17 cellular contexts compared by ENCODE assay signal in the genomic region with DNA sequence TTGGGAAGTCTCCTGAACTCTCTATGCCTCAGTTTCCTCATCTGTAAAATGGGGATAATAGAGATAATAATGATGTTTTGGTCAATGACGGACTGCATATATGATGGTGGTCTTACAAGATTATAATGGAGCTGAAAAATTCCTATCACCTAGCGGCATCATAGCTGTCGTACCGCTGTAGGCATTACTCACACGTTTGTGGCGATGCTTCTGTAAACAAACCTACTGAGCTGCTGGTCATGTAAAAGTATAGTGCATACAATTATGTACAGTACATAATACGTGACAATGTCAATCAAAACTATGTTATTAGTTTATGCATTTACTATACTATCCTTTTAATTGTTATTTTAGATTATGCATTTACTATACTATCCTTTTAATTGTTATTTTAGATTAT.
DNase-seq lines count a peak whose midpoint lies in the region; ATAC-seq, FAIRE-seq and TF ChIP-seq lines count a peak whose summit lies in the region.
"Had no signal": no experiment of that assay in that cellular context is flagged by ENCODE, and none has a peak within 500 bp of the region (broad histone marks: within the 10 kb centered on the region; RNA-seq: fewer than 3 reads in every experiment).

No MANE protein-coding gene starts in this region.

- H3K9ac ChIP-seq in HepG2 (ENCODE audit: insufficient read depth, low read depth, low read length): no peak overlapping the region
- no peak overlapping the region for H3K9ac ChIP-seq in mesenchymal stem cell (ENCODE audit: low read length)

- no peak for TF ChIP-seq CTCF in HepG2 (CRISPR knock-in tag; IDR thresholded peaks at IDR 0.05)
- TF ChIP-seq CTCF in right lobe of liver (IDR thresholded peaks at IDR 0.05): no peak
- TF ChIP-seq CTCF in upper lobe of left lung (IDR thresholded peaks at IDR 0.05): no peak
- no peak for TF ChIP-seq CTCF in tibial artery (IDR thresholded peaks at IDR 0.05)

- H3K9me3 ChIP-seq in HepG2 (ENCODE audit: low read length): no peaks in the 10 kb centered on the region
- H3K9me3 ChIP-seq in right lobe of liver: no peaks in the 10 kb centered on the region
- no peaks in the 10 kb centered on the region for H3K9me3 ChIP-seq in mesenchymal stem cell (ENCODE audit: control insufficient read depth, low read length)
- no peaks in the 10 kb centered on the region for H3K9me3 ChIP-seq in upper lobe of left lung
- no peaks in the 10 kb centered on the region for H3K9me3 ChIP-seq in tibial artery

- FAIRE-seq in HepG2 (lab: Jason Lieb, UNC): no peak
- FAIRE-seq in RCC 7860 (lab: Jason Lieb, UNC): peak; percentile 62
- FAIRE-seq: H1 had no signal

- H3K79me2 ChIP-seq in HepG2 (ENCODE audit: insufficient read depth, low read length): no peaks in the 10 kb centered on the region

- H2BK12ac ChIP-seq in mesenchymal stem cell (ENCODE audit: low read length in 2 of 2): no peak overlapping the region

- H3K27ac ChIP-seq in HepG2 (ENCODE audit: extremely low read length, insufficient read depth, low read length) (no peak overlapping the region), right lobe of liver (no peak overlapping the region), mesenchymal stem cell (ENCODE audit: low read length, poor library complexity, severe bottlenecking) (no peak overlapping the region), upper lobe of left lung (no peak overlapping the region), tibial artery (no peak overlapping the region)
- H3K27ac ChIP-seq: HL-60 had no signal

- in situ Hi-C loops in HepG2 (cut with HindIII; ENCODE audit: extremely low pct_ligation_motif_present, low pct_unique_long_range_greater_than_20kb): no loop called here

- H2BK15ac ChIP-seq in mesenchymal stem cell (ENCODE audit: low read depth, poor library complexity, severe bottlenecking): no peak overlapping the region

- no peak overlapping the region for H3K4ac ChIP-seq in mesenchymal stem cell (ENCODE audit: low read depth in 1 of 2, low read length in 2 of 2)

- H3K14ac ChIP-seq in mesenchymal stem cell (ENCODE audit: low read length in 2 of 2): no peak overlapping the region

- no peak overlapping the region for H2AFZ ChIP-seq in HepG2 (ENCODE audit: low read length)
- H2AFZ ChIP-seq in mesenchymal stem cell (ENCODE audit: low read depth, low read length): no peak overlapping the region

- no peak overlapping the region for H3K4me3 ChIP-seq in HepG2 (replicated peaks in 1 of 3; ENCODE audit: insufficient read depth in 1 of 3, low read depth in 2 of 3, low read length in 3 of 3)
- H3K4me3 ChIP-seq in right lobe of liver: no peak overlapping the region
- H3K4me3 ChIP-seq in mesenchymal stem cell (ENCODE audit: insufficient read depth in 1 of 2, low read depth in 1 of 2, low read length in 2 of 2): no peak overlapping the region
- no peak overlapping the region for H3K4me3 ChIP-seq in upper lobe of left lung
- H3K4me3 ChIP-seq in tibial artery: no peak overlapping the region

- POLR2A ChIA-PET in HepG2 (lab: Yijun Ruan, JAX): no interaction called here

- H4K91ac ChIP-seq in mesenchymal stem cell (ENCODE audit: low read length): no peak overlapping the region

- no TSS peak for BruUV-seq in HepG2 (replicated peaks; lab: Mats Ljungman, UMichigan)

- WGBS in HepG2 (ENCODE audit: low lambda C conversion rate): 79% methylated on average over 7 of the region's 7 CpGs
- WGBS in right lobe of liver (ENCODE audit: insufficient coverage, low coverage, low lambda C conversion rate, missing lambda C conversion rate): 80% methylated on average over 7 of the region's 7 CpGs
- 75% methylated on average over 6 of the region's 7 CpGs for WGBS in mesenchymal stem cell
- WGBS in upper lobe of left lung, 2 donors: 90 to 95% methylated on average over 7 of the region's 7 CpGs

- no peak for TF ChIP-seq RAD21 in HepG2 (CRISPR knock-in tag; IDR thresholded peaks at IDR 0.05)

- TF ChIP-seq EP300 in HepG2 (IDR thresholded peaks at IDR 0.05; ENCODE audit: low read depth in 2 of 2, low read length in 2 of 2): no peak
- no peak for TF ChIP-seq EP300 in HepG2 (CRISPR knock-in tag; IDR thresholded peaks at IDR 0.05; ENCODE audit: borderline replicate concordance)
- TF ChIP-seq EP300 in upper lobe of left lung (IDR thresholded peaks at IDR 0.05): no peak

- no peak overlapping the region for H4K8ac ChIP-seq in mesenchymal stem cell (ENCODE audit: low read length)

- H3K27me3 ChIP-seq in HepG2 (ENCODE audit: control insufficient read depth in 1 of 2, insufficient read depth in 2 of 2, low read length in 2 of 2) (peaks cover 0 to 8% of the 10 kb centered on the region in 2 experiments; a peak in 2 of 5 replicates), right lobe of liver (no peaks in the 10 kb centered on the region), mesenchymal stem cell (ENCODE audit: control insufficient read depth in 1 of 2, insufficient read depth in 1 of 2, low read length in 2 of 2) (no peaks in the 10 kb centered on the region), upper lobe of left lung (no peaks in the 10 kb centered on the region), tibial artery (no peaks in the 10 kb centered on the region)

- no peak for DNase-seq in HepG2 (ENCODE audit: low spot score)
- no peak for DNase-seq in right lobe of liver
- no peak for DNase-seq in RCC 7860 (ENCODE audit: low spot score)
- peak; percentile 11 for DNase-seq in mesenchymal stem cell
- no peak for DNase-seq in NCI-H1092 (lab: John Stamatoyannopoulos, UW)
- no peak for DNase-seq in upper lobe of left lung
- DNase-seq in tibial artery: no peak
- DNase-seq: 8988T; ACHN; C1 segment of cervical spinal cord; CD4-positive, alpha-beta T cell; DND-41; GF-D8; HCEC 1CT; HFFc6 had no signal

- CTCF ChIA-PET in HepG2 (lab: Yijun Ruan, JAX; ENCODE audit: low intra/inter-chr PET ratio, low total read pairs): interaction anchor here (2.5 to 5.5 kb wide), 2 partner anchors 284 to 307 kb away, joined by 7 to 115 read pairs; no protein-coding TSS in a partner anchor

- ATAC-seq in HepG2 (no peak), right lobe of liver (no peak), upper lobe of left lung (ENCODE audit: low FRiP score in 2 of 2) (no peak)

- no peaks in the 10 kb centered on the region for H3K36me3 ChIP-seq in HepG2 (replicated peaks in 1 of 2; ENCODE audit: control insufficient read depth in 1 of 2, insufficient read depth in 2 of 2, low read length in 2 of 2)
- H3K36me3 ChIP-seq in right lobe of liver: no peaks in the 10 kb centered on the region
- H3K36me3 ChIP-seq in mesenchymal stem cell (ENCODE audit: control insufficient read depth in 1 of 2, insufficient read depth in 2 of 2, low read depth in 1 of 2, low read length in 2 of 2): no peaks in the 10 kb centered on the region
- no peaks in the 10 kb centered on the region for H3K36me3 ChIP-seq in upper lobe of left lung
- H3K36me3 ChIP-seq in tibial artery: no peaks in the 10 kb centered on the region

- H3K4me1 ChIP-seq in HepG2 (ENCODE audit: insufficient read depth, low read length): peaks cover 9% of the 10 kb centered on the region
- H3K4me1 ChIP-seq in right lobe of liver: no peaks in the 10 kb centered on the region
- H3K4me1 ChIP-seq in mesenchymal stem cell (ENCODE audit: control insufficient read depth, insufficient read depth, low read depth, low read length): no peaks in the 10 kb centered on the region
- H3K4me1 ChIP-seq in upper lobe of left lung: peaks cover 0 to 12% (median 4%) of the 10 kb centered on the region in 4 donors
- H3K4me1 ChIP-seq in tibial artery: peaks cover 0 to 26% (median 9%) of the 10 kb centered on the region in 4 donors

- H2BK5ac ChIP-seq in mesenchymal stem cell (ENCODE audit: low read depth, low read length, poor library complexity, severe bottlenecking): no peak overlapping the region

- no peak overlapping the region for H2AK5ac ChIP-seq in mesenchymal stem cell (ENCODE audit: low read length, severe bottlenecking)

- no peak overlapping the region for H3K4me2 ChIP-seq in HepG2 (ENCODE audit: low read depth, low read length)
- no peak overlapping the region for H3K4me2 ChIP-seq in mesenchymal stem cell (ENCODE audit: low read length, poor library complexity, severe bottlenecking)

- intact Hi-C loops in HepG2 (cut with micrococcal nuclease; ENCODE audit: unreplicated experiment): loop anchor here (10.0 kb wide), 1 partner anchor 383 kb away; a partner anchor contains a TSS
- intact Hi-C loops in right lobe of liver (cut with DNase I): no loop called here
- intact Hi-C loops in tibial artery (cut with DNase I; ENCODE audit: low total_unique reads): loop anchor here (5.0 kb wide), 1 partner anchor 305 kb away; no protein-coding TSS in a partner anchor

- no peak for TF ChIP-seq POLR2A in HepG2 (IDR thresholded peaks at IDR 0.05; ENCODE audit: insufficient read depth in 1 of 2, low read depth in 2 of 2, low read length in 2 of 2)
- no peak for TF ChIP-seq POLR2A in right lobe of liver (IDR thresholded peaks at IDR 0.05)
- TF ChIP-seq POLR2A in upper lobe of left lung (IDR thresholded peaks at IDR 0.05): no peak

- H2BK120ac ChIP-seq in mesenchymal stem cell (ENCODE audit: low read depth, low read length): no peak overlapping the region

- H3K79me1 ChIP-seq in mesenchymal stem cell (replicated peaks; ENCODE audit: low read length, poor library complexity, severe bottlenecking): no peaks in the 10 kb centered on the region

- no peak overlapping the region for H3K23ac ChIP-seq in mesenchymal stem cell (ENCODE audit: low read length in 2 of 2)

- H4K20me1 ChIP-seq in HepG2 (ENCODE audit: insufficient read depth, low read length): no peaks in the 10 kb centered on the region

- no peak overlapping the region for H3K18ac ChIP-seq in mesenchymal stem cell (ENCODE audit: low read depth in 1 of 2, low read length in 2 of 2)

TF ChIP-seq in HepG2, 621 proteins besides CTCF, POLR2A, EP300 and RAD21 (continues in another document):
- TF ChIP-seq, protein P1, sequence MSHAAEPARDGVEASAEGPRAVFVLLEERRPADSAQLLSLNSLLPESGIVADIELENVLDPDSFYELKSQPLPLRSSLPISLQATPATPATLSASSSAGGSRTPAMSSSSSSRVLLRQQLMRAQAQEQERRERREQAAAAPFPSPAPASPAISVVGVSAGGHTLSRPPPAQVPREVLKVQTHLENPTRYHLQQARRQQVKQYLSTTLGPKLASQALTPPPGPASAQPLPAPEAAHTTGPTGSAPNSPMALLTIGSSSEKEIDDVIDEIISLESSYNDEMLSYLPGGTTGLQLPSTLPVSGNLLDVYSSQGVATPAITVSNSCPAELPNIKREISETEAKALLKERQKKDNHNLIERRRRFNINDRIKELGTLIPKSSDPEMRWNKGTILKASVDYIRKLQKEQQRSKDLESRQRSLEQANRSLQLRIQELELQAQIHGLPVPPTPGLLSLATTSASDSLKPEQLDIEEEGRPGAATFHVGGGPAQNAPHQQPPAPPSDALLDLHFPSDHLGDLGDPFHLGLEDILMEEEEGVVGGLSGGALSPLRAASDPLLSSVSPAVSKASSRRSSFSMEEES (CRISPR knock-in tag; IDR thresholded peaks at IDR 0.05): no peak
- no peak for TF ChIP-seq ATM (IDR thresholded peaks at IDR 0.05; ENCODE audit: borderline replicate concordance)

Comparison
In these comparisons a context has a peak if more than half of its experiments do, and no peak if none do; other contexts are left out.
1. intact Hi-C loops: an anchor here in HepG2 (10.0 kb wide) and tibial artery (5.0 kb wide); none called in right lobe of liver.